ENCODE assay signal across 11 cellular contexts in the genomic region with DNA sequence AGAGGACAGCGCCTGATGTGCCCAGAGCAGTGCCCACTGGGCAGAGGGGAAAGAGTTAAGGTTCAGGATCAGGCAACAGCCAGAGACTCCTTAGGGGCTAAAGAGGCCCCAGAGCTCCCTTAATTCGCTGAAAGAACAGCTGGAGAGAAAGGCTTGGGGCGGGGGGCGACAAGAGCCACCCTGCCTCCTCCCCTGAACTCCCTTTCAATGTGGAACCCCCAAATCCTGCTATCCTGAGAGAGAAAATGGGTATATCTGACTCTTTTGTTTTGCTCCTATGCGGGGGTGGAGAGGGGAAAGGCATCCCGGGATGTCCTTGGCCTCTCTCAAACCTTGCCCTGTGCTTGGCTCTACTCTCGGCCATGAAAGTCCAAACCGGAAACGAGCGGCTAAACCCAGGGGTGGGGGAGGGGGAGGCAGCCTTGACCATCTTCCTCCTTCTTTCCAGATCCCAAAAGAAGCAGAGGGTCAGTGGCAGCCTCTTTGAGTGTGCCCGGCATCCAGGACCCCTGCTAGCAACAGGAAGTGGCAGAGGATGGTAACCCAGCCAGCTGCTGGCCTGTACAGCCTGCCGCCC. TPM values are rescaled to one million over a fixed set of nuclear protein-coding genes. Genes with fewer than 3 reads are reported as not detected.
DNase-seq lines count a peak whose midpoint lies in the region; ATAC-seq and TF ChIP-seq lines count a peak whose summit lies in the region.
"Had no signal": no experiment of that assay in that cellular context is flagged by ENCODE, and none has a peak within 500 bp of the region (broad histone marks: within the 10 kb centered on the region; RNA-seq: fewer than 3 reads in every experiment).

No MANE protein-coding gene starts in this region.

- peaks cover 9% of the 10 kb centered on the region for H3K23me2 ChIP-seq in H9 (ENCODE audit: insufficient read length, low read depth, low read length, poor library complexity, severe bottlenecking)

- H2BK15ac ChIP-seq in H9 (ENCODE audit: low read depth, low read length) = 0 out of 2 replicates have a peak overlapping the region, but pooled peaks have one; percentile 37

- no peak overlapping the region for H2BK5ac ChIP-seq in H9 (ENCODE audit: insufficient read length, low read length)

- H3K9me3 ChIP-seq in H9 (ENCODE audit: control insufficient read depth, low read depth, low read length) (no peaks in the 10 kb centered on the region), body of pancreas (no peaks in the 10 kb centered on the region), smooth muscle cell (replicated peaks; ENCODE audit: low read depth) (no peaks in the 10 kb centered on the region)

- H2BK120ac ChIP-seq in H9 (ENCODE audit: low read depth, low read length, poor library complexity, severe bottlenecking) = peak overlapping the region; percentile 38

- H3K4me1 Mint-ChIP-seq in H9 = peaks cover 31 to 34% of the 10 kb centered on the region in 2 experiments

- H3K79me2 ChIP-seq in H9 (ENCODE audit: insufficient read depth, low read length) = peaks cover 2% of the 10 kb centered on the region; the same call in 1 of the 2 replicates
- peaks cover 48% of the 10 kb centered on the region for H3K79me2 ChIP-seq in smooth muscle cell (ENCODE audit: low read depth)

- DNase-seq in H9 (no peak), body of pancreas (peak in 1 of 4 donors; percentile 33), left lobe of liver (ENCODE audit: low spot score) (peak; percentile 74), smooth muscle cell (lab: John Stamatoyannopoulos, UW; ENCODE audit: unreplicated experiment) (no peak), SHP77 (lab: John Stamatoyannopoulos, UW) (no peak), H4 (ENCODE audit: low spot score) (no peak), NCI-H1092 (lab: John Stamatoyannopoulos, UW) (no peak), SIG-M5 treated with dmso at 0.1 percent for 504 hours (lab: John Stamatoyannopoulos, UW; ENCODE audit: unreplicated experiment) (no peak)
- DNase-seq: NCI-H2081, T-helper 9 cell had no signal

- H4K91ac ChIP-seq in H9 (ENCODE audit: insufficient read length, low read depth, low read length) = no peak overlapping the region

- no peak overlapping the region for H2AK5ac ChIP-seq in H9 (ENCODE audit: insufficient read length, low read length)

- no peak overlapping the region for H3T11ph ChIP-seq in H9 (ENCODE audit: low read length)

- no peak overlapping the region for H4K5ac ChIP-seq in H9 (ENCODE audit: insufficient read length, low read depth, low read length)

- peak overlapping the region in 1 of 2 experiments; percentile 40; a peak in 2 of 5 replicates for H3K4me3 Mint-ChIP-seq in H9

- H3K36me3 Mint-ChIP-seq in H9 (ENCODE audit: insufficient read depth in 1 of 3, low read depth in 3 of 3) = no peaks in the 10 kb centered on the region; a peak in 1 of 7 replicates

- peaks cover 9% of the 10 kb centered on the region; the same call in 1 of the 2 replicates for H3K4me1 ChIP-seq in H9 (ENCODE audit: insufficient read depth, low read length)
- peaks cover 43% of the 10 kb centered on the region for H3K4me1 ChIP-seq in body of pancreas
- peaks cover 16% of the 10 kb centered on the region for H3K4me1 ChIP-seq in smooth muscle cell (ENCODE audit: low read depth)

- no peak overlapping the region for H3K56ac ChIP-seq in H9 (ENCODE audit: insufficient read length, low read depth, low read length)

- no peak overlapping the region for H3K4ac ChIP-seq in H9 (ENCODE audit: low read depth, low read length)

- no peaks in the 10 kb centered on the region for H3K9me3 Mint-ChIP-seq in H9

- H3K27ac ChIP-seq in H9 (ENCODE audit: insufficient read length, low read depth, low read length) (no peak overlapping the region), body of pancreas (peak overlapping the region in 3 of 4 donors; percentile 8 to 69 (median 62)), smooth muscle cell (ENCODE audit: low read depth) (no peak overlapping the region)

- peak overlapping the region; percentile 75 for H2BK12ac ChIP-seq in H9 (ENCODE audit: insufficient read length, low read depth, low read length)

- H3K27me3 ChIP-seq in H9 (ENCODE audit: insufficient read depth, low read length) = no peaks in the 10 kb centered on the region; the same call in 1 of the 2 replicates
- H3K27me3 ChIP-seq in body of pancreas = no peaks in the 10 kb centered on the region
- H3K27me3 ChIP-seq in smooth muscle cell (ENCODE audit: low read depth) = no peaks in the 10 kb centered on the region

- peak overlapping the region; percentile 63 for H3K18ac ChIP-seq in H9 (ENCODE audit: insufficient read length, low read depth, low read length)

- no peaks in the 10 kb centered on the region for H4K20me1 ChIP-seq in H9 (ENCODE audit: control insufficient read depth, insufficient read depth, insufficient read length)
- H4K20me1 ChIP-seq in smooth muscle cell (ENCODE audit: low read depth) = peaks cover 57% of the 10 kb centered on the region

- WGBS in H9 (ENCODE audit: extremely low coverage, insufficient read length, low lambda C conversion rate) = no CpG with 5 or more reads among the region's 12 CpGs
- WGBS in body of pancreas, 2 donors = 29 to 47% methylated on average over 7 to 12 of the region's 12 CpGs
- 57% methylated on average over 12 of the region's 12 CpGs for WGBS in smooth muscle cell (ENCODE audit: low lambda C conversion rate)

- peak overlapping the region; percentile 50 for H3K14ac ChIP-seq in H9 (ENCODE audit: insufficient read depth, low read length)

- no peak overlapping the region for H3K9ac ChIP-seq in H9 (ENCODE audit: extremely low read depth, insufficient read length, low read length)
- no peak overlapping the region for H3K9ac ChIP-seq in smooth muscle cell (ENCODE audit: low read depth)

- H3K36me3 ChIP-seq in body of pancreas (replicated peaks in 1 of 2; ENCODE audit: insufficient read depth in 1 of 2, low read depth in 2 of 2) (no peaks in the 10 kb centered on the region), smooth muscle cell (ENCODE audit: low read depth) (no peaks in the 10 kb centered on the region)

- peak overlapping the region; percentile 61 to 86 (median 79); a peak in 4 of 7 replicates for H3K27ac Mint-ChIP-seq in H9

- H4K8ac ChIP-seq in H9 (replicated peaks; ENCODE audit: insufficient read length, low read depth, low read length) = no peak overlapping the region

- no peak for TF ChIP-seq CTCF in H9 (conservative IDR thresholded peaks at IDR 0.05)
- no peak for TF ChIP-seq CTCF in body of pancreas (IDR thresholded peaks at IDR 0.05)
- TF ChIP-seq CTCF in smooth muscle cell (IDR thresholded peaks at IDR 0.05; ENCODE audit: borderline replicate concordance, insufficient read depth, poor library complexity, severe bottlenecking) = no peak

- peak overlapping the region; percentile 99 for H2BK20ac ChIP-seq in H9 (ENCODE audit: low read depth, low read length, poor library complexity, severe bottlenecking)

- H3F3A ChIP-seq in smooth muscle cell (ENCODE audit: low read depth) = no peaks in the 10 kb centered on the region

- intact Hi-C loops in body of pancreas (cut with DNase I) = no loop called here

- H2AFZ ChIP-seq in H9 (ENCODE audit: low read length) = no peak overlapping the region
- no peak overlapping the region for H2AFZ ChIP-seq in smooth muscle cell (ENCODE audit: low read depth)

- peaks cover 2% of the 10 kb centered on the region; the same call in 1 of the 2 replicates for H3K27me3 Mint-ChIP-seq in H9 (ENCODE audit: low read depth)

- TF ChIP-seq POLR2A in body of pancreas (IDR thresholded peaks at IDR 0.05) = no peak

- no peak overlapping the region for H3K23ac ChIP-seq in H9 (ENCODE audit: insufficient read length, low read depth, low read length)

- H3K4me3 ChIP-seq in body of pancreas (no peak overlapping the region), smooth muscle cell (no peak overlapping the region)

- no peaks in the 10 kb centered on the region for H3K79me1 ChIP-seq in H9 (ENCODE audit: insufficient read depth, low read depth, low read length, poor library complexity, severe bottlenecking)

- H3K4me2 ChIP-seq in H9 (ENCODE audit: insufficient read depth, insufficient read length, low read length) (no peak overlapping the region), smooth muscle cell (peak overlapping the region; percentile 59)

- ATAC-seq in body of pancreas (no peak), left lobe of liver (peak; percentile 52)

RNA-seq across cellular contexts. Expression of gene PRKACA, which starts 4.7 kb away (rescaled TPM):
- total RNA-seq in H9 (2021) (51.8 and 56.0 TPM in 2 replicates), body of pancreas (10 to 100 TPM; 15.5 to 22.6 TPM), left lobe of liver (78.4 TPM), smooth muscle cell (20.7 and 30.3 TPM in 2 replicates)
- polyA plus RNA-seq in smooth muscle cell = 11.1 and 14.4 TPM in 2 replicates
- 36.9 and 48.1 TPM in 2 replicates for total RNA-seq in H4 (2014; rRNA removed; shearing (Covaris generic))

RNA-seq across cellular contexts. Expression of gene SAMD1, which starts 22.3 kb away (rescaled TPM):
- total RNA-seq in H9 (2021) (104 and 108 TPM in 2 replicates), body of pancreas (10 to 100 TPM; 11.2 to 22.1 TPM), left lobe of liver (19.1 TPM), smooth muscle cell (35.0 and 46.7 TPM in 2 replicates)
- 71.3 and 84.1 TPM in 2 replicates for polyA plus RNA-seq in smooth muscle cell
- 20.0 and 21.8 TPM in 2 replicates for total RNA-seq in H4 (2014; rRNA removed; shearing (Covaris generic))

RNA-seq across cellular contexts. Expression of gene ASF1B, which starts 23.5 kb away (rescaled TPM):
- 46.6 and 46.8 TPM in 2 replicates for total RNA-seq in H9 (2021)
- total RNA-seq in body of pancreas = 1 to 10 TPM in 1 of 2 donors, under 1 TPM in 1; 0.26 to 1.6 TPM
- 0.45 TPM for total RNA-seq in left lobe of liver
- total RNA-seq in smooth muscle cell = 6.4 and 13.4 TPM in 2 replicates
- polyA plus RNA-seq in smooth muscle cell = 7.1 and 11.3 TPM in 2 replicates
- 77.7 and 77.8 TPM in 2 replicates for total RNA-seq in H4 (2014; rRNA removed; shearing (Covaris generic))

RNA-seq across cellular contexts. Expression of gene C19orf67, which starts 27.3 kb away (rescaled TPM):
- total RNA-seq in H9 (2021) (0.39 and 0.72 TPM in 2 replicates), body of pancreas (not detected), left lobe of liver (not detected), smooth muscle cell (not detected in 2 replicates)
- polyA plus RNA-seq in smooth muscle cell = 0.17 and 0.49 TPM in 2 replicates
- total RNA-seq in H4 (2014; rRNA removed; shearing (Covaris generic)) = not detected in 2 replicates
- total RNA-seq: glomerular endothelial cell had no signal

RNA-seq across cellular contexts. Expression of gene MISP3, which starts 40.3 kb away (rescaled TPM):
- total RNA-seq in H9 (2021) = 0.26 and 0.72 TPM in 2 replicates
- total RNA-seq in body of pancreas = 10 to 100 TPM; 21.1 to 25.7 TPM
- 15.2 TPM for total RNA-seq in left lobe of liver
- 2.4 TPM in 1 of 2 replicates, not detected in the other for total RNA-seq in smooth muscle cell
- 0.61 and 2.0 TPM in 2 replicates for polyA plus RNA-seq in smooth muscle cell
- 0.35 and 3.3 TPM in 2 replicates for total RNA-seq in H4 (2014; rRNA removed; shearing (Covaris generic))

Comparison
In these comparisons a context has a peak if more than half of its experiments do, and no peak if none do; other contexts are left out.
1. H3K27ac ChIP-seq: peak in body of pancreas (3 of 4); none in H9 (single experiment) and smooth muscle cell (single experiment).